In genomic region chr18:54696616-54697293, GRCh38 we compare ENCODE assay signal across 26 cellular contexts.
"Had no signal": no experiment of that assay in that cellular context is flagged by ENCODE, and none has a peak within 500 bp of the region (broad histone marks: within the 10 kb centered on the region; RNA-seq: fewer than 3 reads in every experiment).

No MANE protein-coding gene starts in this region.

- H3K27me3 ChIP-seq: colonic mucosa, dorsolateral prefrontal cortex, esophagus muscularis mucosa, heart left ventricle, stomach, suprapubic skin, transverse colon had no signal

- H3K4me3 Mint-ChIP-seq: activated CD4-positive, alpha-beta T cell treated with anti-CD3 and anti-CD28 coated beads, Interleukin-2, amount 10 ng/mL, durations not matched to agents 7 days and 5 days; activated CD8-positive, alpha-beta memory T cell treated with anti-CD3 and anti-CD28 coated beads, Interleukin-2, amount 10 ng/mL, durations not matched to agents 7 days and 5 days; activated CD8-positive, alpha-beta T cell treated with anti-CD3 and anti-CD28 coated beads for 36 hours; activated naive CD4-positive, alpha-beta T cell treated with anti-CD3 and anti-CD28 coated beads, Interleukin-2, amount 10 ng/mL, durations not matched to agents 7 days and 5 days; brain; effector memory CD8-positive, alpha-beta T cell; naive B cell; stimulated activated memory B cell treated with anti-CD40 and anti-IgM and Interleukin-4, amounts not matched to agents 10 μg/mL and 1 μg/mL and 100 μg/mL, for 72 hours had no signal

- H3K4me1 ChIP-seq: colonic mucosa, esophagus muscularis mucosa, heart left ventricle, lower lobe of right lung, suprapubic skin, transverse colon had no signal

- H3K36me3 Mint-ChIP-seq: activated CD8-positive, alpha-beta memory T cell treated with anti-CD3 and anti-CD28 coated beads, Interleukin-2, amount 10 ng/mL, durations not matched to agents 7 days and 5 days; activated naive CD4-positive, alpha-beta T cell treated with anti-CD3 and anti-CD28 coated beads, Interleukin-2, amount 10 ng/mL, durations not matched to agents 7 days and 5 days; brain; naive B cell; stimulated activated memory B cell treated with anti-CD40 and anti-IgM and Interleukin-4, amounts not matched to agents 10 μg/mL and 1 μg/mL and 100 μg/mL, for 72 hours had no signal

- H3K4me1 Mint-ChIP-seq: activated naive CD4-positive, alpha-beta T cell treated with anti-CD3 and anti-CD28 coated beads, Interleukin-2, amount 10 ng/mL, durations not matched to agents 7 days and 5 days; naive B cell; stimulated activated memory B cell treated with anti-CD40 and anti-IgM and Interleukin-4, amounts not matched to agents 10 μg/mL and 1 μg/mL and 100 μg/mL, for 72 hours had no signal

- H3K9me3 ChIP-seq: colonic mucosa, esophagus muscularis mucosa, lower lobe of right lung, stomach, suprapubic skin, transverse colon had no signal

- H3K4me3 ChIP-seq: colonic mucosa, dorsolateral prefrontal cortex, esophagus muscularis mucosa, heart left ventricle, lower lobe of right lung, stomach, suprapubic skin, transverse colon had no signal

- H3K27ac ChIP-seq: colonic mucosa, dorsolateral prefrontal cortex, esophagus muscularis mucosa, heart left ventricle, lower lobe of right lung, stomach, suprapubic skin, transverse colon, WERI-Rb-1 had no signal

- H3K9me3 Mint-ChIP-seq: activated CD4-positive, alpha-beta T cell treated with anti-CD3 and anti-CD28 coated beads, Interleukin-2, amount 10 ng/mL, durations not matched to agents 7 days and 5 days; activated CD8-positive, alpha-beta T cell treated with anti-CD3 and anti-CD28 coated beads for 36 hours; activated naive CD4-positive, alpha-beta T cell treated with anti-CD3 and anti-CD28 coated beads, Interleukin-2, amount 10 ng/mL, durations not matched to agents 7 days and 5 days; effector memory CD8-positive, alpha-beta T cell had no signal

- H3K27me3 Mint-ChIP-seq: naive B cell; stimulated activated memory B cell treated with anti-CD40 and anti-IgM and Interleukin-4, amounts not matched to agents 10 μg/mL and 1 μg/mL and 100 μg/mL, for 72 hours had no signal

- DNase-seq: activated CD4-positive, alpha-beta T cell treated with anti-CD3 and anti-CD28 coated beads, Interleukin-2, amount 10 ng/mL, durations not matched to agents 7 days and 5 days; activated CD4-positive, CD25-positive, alpha-beta regulatory T cell treated with anti-CD3 and anti-CD28 coated beads, Interleukin-2, amount 50 U/mL, for 72 hours; activated CD8-positive, alpha-beta memory T cell treated with anti-CD3 and anti-CD28 coated beads, Interleukin-2, amount 10 ng/mL, durations not matched to agents 7 days and 5 days; activated CD8-positive, alpha-beta T cell treated with anti-CD3 and anti-CD28 coated beads for 36 hours; activated effector memory CD4-positive, alpha-beta T cell treated with anti-CD3 and anti-CD28 coated beads, Interleukin-2, amount 50 U/mL, for 16 hours; activated naive CD4-positive, alpha-beta T cell treated with anti-CD3 and anti-CD28 coated beads, Interleukin-2, amount 10 ng/mL, durations not matched to agents 7 days and 5 days; activated T-cell treated with anti-CD3 and anti-CD28 coated beads for 4 hours; caudate nucleus; colonic mucosa; dorsolateral prefrontal cortex; effector memory CD8-positive, alpha-beta T cell; heart left ventricle; kidney; lower lobe of right lung; naive B cell; occipital lobe; posterior cingulate gyrus; small intestine; stimulated activated CD4-positive, alpha-beta T cell treated with anti-CD3 and anti-CD28 coated beads, Interleukin-2, amount 100 ng/mL, for 24 hours; stomach; transverse colon; WERI-Rb-1 had no signal

- H3K27ac Mint-ChIP-seq: activated CD4-positive, alpha-beta T cell treated with anti-CD3 and anti-CD28 coated beads, Interleukin-2, amount 10 ng/mL, durations not matched to agents 7 days and 5 days; activated CD8-positive, alpha-beta memory T cell treated with anti-CD3 and anti-CD28 coated beads, Interleukin-2, amount 10 ng/mL, durations not matched to agents 7 days and 5 days; activated CD8-positive, alpha-beta T cell treated with anti-CD3 and anti-CD28 coated beads for 36 hours; activated naive CD4-positive, alpha-beta T cell treated with anti-CD3 and anti-CD28 coated beads, Interleukin-2, amount 10 ng/mL, durations not matched to agents 7 days and 5 days; brain; effector memory CD8-positive, alpha-beta T cell; naive B cell; stimulated activated memory B cell treated with anti-CD40 and anti-IgM and Interleukin-4, amounts not matched to agents 10 μg/mL and 1 μg/mL and 100 μg/mL, for 72 hours had no signal

- H3K36me3 ChIP-seq: colonic mucosa, esophagus muscularis mucosa, heart left ventricle, lower lobe of right lung, stomach, suprapubic skin, transverse colon, WERI-Rb-1 had no signal
